ENCODE assay signal across 8 cellular contexts in genomic region chr4:2812600-2812932, GRCh38. TPM values are rescaled to one million over a fixed set of nuclear protein-coding genes. Genes with fewer than 3 reads are reported as not detected.
DNase-seq lines count a peak whose midpoint lies in the region; ATAC-seq and TF ChIP-seq lines count a peak whose summit lies in the region.

No MANE protein-coding gene starts in this region.

- no peaks in the 10 kb centered on the region for H3K36me3 Mint-ChIP-seq in CD4-positive, CD25-positive, alpha-beta regulatory T cell
- H3K36me3 Mint-ChIP-seq in nephron (ENCODE audit: low read depth), result peaks cover 18% of the 10 kb centered on the region

- H3K36me3 ChIP-seq in CD4-positive, CD25-positive, alpha-beta regulatory T cell (ENCODE audit: control insufficient read depth, insufficient read depth, low read length), result no peaks in the 10 kb centered on the region

- H3K4me3 ChIP-seq in CD4-positive, CD25-positive, alpha-beta regulatory T cell (ENCODE audit: low read depth, low read length), result peak overlapping the region; percentile 85
- peak overlapping the region; percentile 22 for H3K4me3 ChIP-seq in astrocyte of the spinal cord (ENCODE audit: low read depth, low read length)

- in situ Hi-C loops in astrocyte of the spinal cord (cut with HindIII; ENCODE audit: low sequenced_read_pairs), result no loop called here

- H3K27me3 Mint-ChIP-seq in CD4-positive, CD25-positive, alpha-beta regulatory T cell, result no peaks in the 10 kb centered on the region
- H3K27me3 Mint-ChIP-seq in nephron (ENCODE audit: low read depth), result no peaks in the 10 kb centered on the region

- DNase-seq in CD4-positive, CD25-positive, alpha-beta regulatory T cell, result peak in 1 of 3 donors; percentile 27
- DNase-seq in astrocyte of the spinal cord (ENCODE audit: low read depth, low spot score) (no peak), NOMO-1 treated with dmso at 0.1 percent for 144 hours (lab: John Stamatoyannopoulos, UW; ENCODE audit: unreplicated experiment) (no peak), germinal center (ENCODE audit: low spot score) (no peak)

- H3K9me3 ChIP-seq in CD4-positive, CD25-positive, alpha-beta regulatory T cell (ENCODE audit: control insufficient read depth in 2 of 2, low read length in 2 of 2), result no peaks in the 10 kb centered on the region

- H3K27me3 ChIP-seq in CD4-positive, CD25-positive, alpha-beta regulatory T cell (ENCODE audit: control insufficient read depth, insufficient read depth, low read length), result no peaks in the 10 kb centered on the region

- peaks cover 5 to 61% (median 41%) of the 10 kb centered on the region in 4 donors for H3K4me1 Mint-ChIP-seq in CD4-positive, CD25-positive, alpha-beta regulatory T cell
- H3K4me1 Mint-ChIP-seq in nephron, result peaks cover 26% of the 10 kb centered on the region

- peaks cover 55% of the 10 kb centered on the region for H3K4me1 ChIP-seq in CD4-positive, CD25-positive, alpha-beta regulatory T cell (ENCODE audit: control insufficient read depth, insufficient read depth, low read length, poor library complexity, severe bottlenecking)

- peak overlapping the region in 2 of 3 donors; percentile 96 to 99 for H3K27ac Mint-ChIP-seq in CD4-positive, CD25-positive, alpha-beta regulatory T cell
- peak overlapping the region; percentile 18 to 83 (median 40) for H3K27ac Mint-ChIP-seq in nephron

- peak overlapping the region; percentile 87 for H3K27ac ChIP-seq in CD4-positive, CD25-positive, alpha-beta regulatory T cell (ENCODE audit: insufficient read depth, low read length, poor library complexity, severe bottlenecking)

- H3K9me3 Mint-ChIP-seq in CD4-positive, CD25-positive, alpha-beta regulatory T cell, result no peaks in the 10 kb centered on the region
- H3K9me3 Mint-ChIP-seq in nephron, result peaks cover 12% of the 10 kb centered on the region

- ATAC-seq in CD4-positive, CD25-positive, alpha-beta regulatory T cell (ENCODE audit: low read depth in 2 of 2), result peak; percentile 1 to 12
- ATAC-seq in HG03175 (IDR thresholded peaks at IDR 0.05; ENCODE audit: unreplicated experiment) (peak; percentile 4), HG03159 (IDR thresholded peaks at IDR 0.05; ENCODE audit: unreplicated experiment) (no peak), GM18907 (IDR thresholded peaks at IDR 0.05; ENCODE audit: unreplicated experiment) (no peak)

- TF ChIP-seq CTCF in astrocyte of the spinal cord (IDR thresholded peaks at IDR 0.05; ENCODE audit: low read depth, low read length) (no peak), nephron (IDR thresholded peaks at IDR 0.05; ENCODE audit: unreplicated experiment in 3 of 3) (no peak)

- H3K4me3 Mint-ChIP-seq in CD4-positive, CD25-positive, alpha-beta regulatory T cell, result peak overlapping the region; percentile 95 to 98 (median 96)
- H3K4me3 Mint-ChIP-seq in nephron, result peak overlapping the region; percentile 7 to 64 (median 45)

RNA-seq across cellular contexts. Expression of gene SH3BP2, which starts 19.7 kb away (rescaled TPM):
- 61.7 TPM for total RNA-seq in CD4-positive, CD25-positive, alpha-beta regulatory T cell
- polyA plus RNA-seq in CD4-positive, CD25-positive, alpha-beta regulatory T cell, result 1 to 10 TPM; 7.6 to 8.6 (median 8.4) TPM

RNA-seq across cellular contexts. Expression of gene ADD1, which starts 31.1 kb away (rescaled TPM):
- total RNA-seq in CD4-positive, CD25-positive, alpha-beta regulatory T cell, result 242 TPM
- polyA plus RNA-seq in CD4-positive, CD25-positive, alpha-beta regulatory T cell, result 100 to 1,000 TPM; 142 to 151 (median 145) TPM

RNA-seq across cellular contexts. Expression of gene TNIP2, which starts 56.4 kb away (rescaled TPM):
- total RNA-seq in CD4-positive, CD25-positive, alpha-beta regulatory T cell, result 87.7 TPM
- 10 to 100 TPM; 43.9 to 53.3 (median 50.9) TPM for polyA plus RNA-seq in CD4-positive, CD25-positive, alpha-beta regulatory T cell

Comparison
In these comparisons a context has a peak if more than half of its experiments do, and no peak if none do; other contexts are left out.
1. ATAC-seq: peak in CD4-positive, CD25-positive, alpha-beta regulatory T cell (2 of 2) and HG03175 (single experiment); none in HG03159 (single experiment) and GM18907 (single experiment).